1 cellular context compared by ENCODE assay signal in the genomic region with DNA sequence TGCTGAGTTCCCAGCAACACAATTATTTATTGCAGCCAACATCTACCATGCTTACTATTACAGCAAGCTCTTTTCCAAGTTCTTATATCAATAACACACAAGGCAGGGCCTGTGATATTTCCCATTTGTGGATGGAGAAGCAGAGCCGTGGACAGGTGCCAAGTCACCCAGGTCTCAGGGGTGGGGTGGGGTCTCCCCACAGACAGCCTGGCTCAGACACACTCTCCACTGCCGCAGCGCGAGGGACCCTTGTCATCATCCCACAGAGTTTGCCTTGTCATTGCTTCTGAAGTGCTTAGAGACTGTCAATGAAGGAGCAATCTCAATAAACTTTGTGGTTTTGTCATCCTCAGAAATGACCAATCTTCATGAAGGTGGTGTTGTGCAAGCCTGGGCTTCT.
TF ChIP-seq lines count a peak whose summit lies in the region.

No MANE protein-coding gene starts in this region.

TF ChIP-seq in GM23338, 12 proteins besides CTCF, POLR2A, EP300 and RAD21 (continued from another document):
- TF ChIP-seq, protein P1, sequence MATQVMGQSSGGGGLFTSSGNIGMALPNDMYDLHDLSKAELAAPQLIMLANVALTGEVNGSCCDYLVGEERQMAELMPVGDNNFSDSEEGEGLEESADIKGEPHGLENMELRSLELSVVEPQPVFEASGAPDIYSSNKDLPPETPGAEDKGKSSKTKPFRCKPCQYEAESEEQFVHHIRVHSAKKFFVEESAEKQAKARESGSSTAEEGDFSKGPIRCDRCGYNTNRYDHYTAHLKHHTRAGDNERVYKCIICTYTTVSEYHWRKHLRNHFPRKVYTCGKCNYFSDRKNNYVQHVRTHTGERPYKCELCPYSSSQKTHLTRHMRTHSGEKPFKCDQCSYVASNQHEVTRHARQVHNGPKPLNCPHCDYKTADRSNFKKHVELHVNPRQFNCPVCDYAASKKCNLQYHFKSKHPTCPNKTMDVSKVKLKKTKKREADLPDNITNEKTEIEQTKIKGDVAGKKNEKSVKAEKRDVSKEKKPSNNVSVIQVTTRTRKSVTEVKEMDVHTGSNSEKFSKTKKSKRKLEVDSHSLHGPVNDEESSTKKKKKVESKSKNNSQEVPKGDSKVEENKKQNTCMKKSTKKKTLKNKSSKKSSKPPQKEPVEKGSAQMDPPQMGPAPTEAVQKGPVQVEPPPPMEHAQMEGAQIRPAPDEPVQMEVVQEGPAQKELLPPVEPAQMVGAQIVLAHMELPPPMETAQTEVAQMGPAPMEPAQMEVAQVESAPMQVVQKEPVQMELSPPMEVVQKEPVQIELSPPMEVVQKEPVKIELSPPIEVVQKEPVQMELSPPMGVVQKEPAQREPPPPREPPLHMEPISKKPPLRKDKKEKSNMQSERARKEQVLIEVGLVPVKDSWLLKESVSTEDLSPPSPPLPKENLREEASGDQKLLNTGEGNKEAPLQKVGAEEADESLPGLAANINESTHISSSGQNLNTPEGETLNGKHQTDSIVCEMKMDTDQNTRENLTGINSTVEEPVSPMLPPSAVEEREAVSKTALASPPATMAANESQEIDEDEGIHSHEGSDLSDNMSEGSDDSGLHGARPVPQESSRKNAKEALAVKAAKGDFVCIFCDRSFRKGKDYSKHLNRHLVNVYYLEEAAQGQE (IDR thresholded peaks at IDR 0.05; ENCODE audit: unreplicated experiment) = no peak
- TF ChIP-seq ETS1 (IDR thresholded peaks at IDR 0.05) = no peak
TF ChIP-seq in GM23338: peak in this region for 0.
